In genomic region chr20:57225830-57226229, GRCh38 we compare ENCODE assay signal across 32 cellular contexts. TPM values are rescaled to one million over a fixed set of nuclear protein-coding genes. Genes with fewer than 3 reads are reported as not detected.
"Had no signal": no experiment of that assay in that cellular context is flagged by ENCODE, and none has a peak within 500 bp of the region (broad histone marks: within the 10 kb centered on the region; RNA-seq: fewer than 3 reads in every experiment).

No MANE protein-coding gene starts in this region.

- H2AFZ ChIP-seq: parathyroid adenoma had no signal

- H3K4me1 Mint-ChIP-seq: naive B cell; naive thymus-derived CD8-positive, alpha-beta T cell; stimulated activated memory B cell treated with anti-CD40 and anti-IgM and Interleukin-4, amounts not matched to agents 10 μg/mL and 1 μg/mL and 100 μg/mL, for 72 hours; stimulated activated naive CD8-positive, alpha-beta T cell treated with anti-CD3 and anti-CD28 coated beads, Interleukin-15, amount 100 ng/mL, for 72 hours had no signal

- H3K27ac ChIP-seq: ovary, parathyroid adenoma, psoas muscle, right lobe of liver, skin epidermis, spleen, suprapubic skin, testis, tibial nerve, upper lobe of left lung, vagina had no signal

- H3K9ac ChIP-seq: parathyroid adenoma had no signal

- H3K9me3 Mint-ChIP-seq: naive B cell; naive thymus-derived CD8-positive, alpha-beta T cell; natural killer cell treated with Interleukin-12 subunit alpha and Interleukin-12 subunit beta and Interleukin-15 and Interleukin-18, amount 100 ng/mL, for 72 hours; nephron progenitor cell; neural crest cell; stimulated activated memory B cell treated with anti-CD40 and anti-IgM and Interleukin-4, amounts not matched to agents 10 μg/mL and 1 μg/mL and 100 μg/mL, for 72 hours; stimulated activated naive CD8-positive, alpha-beta T cell treated with anti-CD3 and anti-CD28 coated beads, Interleukin-15, amount 100 ng/mL, for 72 hours had no signal

- H3K27ac Mint-ChIP-seq: naive B cell; naive thymus-derived CD8-positive, alpha-beta T cell; natural killer cell treated with Interleukin-12 subunit alpha and Interleukin-12 subunit beta and Interleukin-15 and Interleukin-18, amount 100 ng/mL, for 72 hours; nephron progenitor cell; progenitor cell of endocrine pancreas; stimulated activated memory B cell treated with anti-CD40 and anti-IgM and Interleukin-4, amounts not matched to agents 10 μg/mL and 1 μg/mL and 100 μg/mL, for 72 hours; stimulated activated naive CD8-positive, alpha-beta T cell treated with anti-CD3 and anti-CD28 coated beads, Interleukin-15, amount 100 ng/mL, for 72 hours had no signal

- H3K36me3 ChIP-seq: ovary, right lobe of liver, spleen, suprapubic skin, tibial nerve, upper lobe of left lung, vagina had no signal

- H3K4me3 ChIP-seq: ovary, psoas muscle, right lobe of liver, skin epidermis, smooth muscle cell, spleen, suprapubic skin, testis, tibial nerve, upper lobe of left lung, vagina had no signal

- H3K4me3 Mint-ChIP-seq: naive B cell; naive thymus-derived CD8-positive, alpha-beta T cell; natural killer cell treated with Interleukin-12 subunit alpha and Interleukin-12 subunit beta and Interleukin-15 and Interleukin-18, amount 100 ng/mL, for 72 hours; nephron progenitor cell; neural crest cell; stimulated activated memory B cell treated with anti-CD40 and anti-IgM and Interleukin-4, amounts not matched to agents 10 μg/mL and 1 μg/mL and 100 μg/mL, for 72 hours; stimulated activated naive CD8-positive, alpha-beta T cell treated with anti-CD3 and anti-CD28 coated beads, Interleukin-15, amount 100 ng/mL, for 72 hours had no signal

- H3K4me1 ChIP-seq: parathyroid adenoma, psoas muscle, right lobe of liver, upper lobe of left lung had no signal

- H3K9me3 ChIP-seq: ovary, psoas muscle, right lobe of liver, spleen, suprapubic skin, testis, tibial nerve, upper lobe of left lung, vagina had no signal

- DNase-seq: naive B cell; naive thymus-derived CD8-positive, alpha-beta T cell; nephron progenitor cell; occipital lobe; ovary; psoas muscle; right cardiac atrium; right lobe of liver; spleen; stimulated activated CD4-positive, alpha-beta T cell treated with anti-CD3 and anti-CD28 coated beads, Interleukin-12 subunit alpha, Interleukin-12 subunit beta, amount 100 ng/mL, for 4 hours; stimulated activated CD4-positive, alpha-beta T cell treated with anti-CD3 and anti-CD28 coated beads, Interleukin-1b, Interleukin-23, amount 100 ng/mL, for 48 hours; stimulated activated CD4-positive, alpha-beta T cell treated with anti-CD3 and anti-CD28 coated beads, Interleukin-4, amount 100 ng/mL, for 1 hour; stimulated activated CD4-positive, alpha-beta T cell treated with anti-CD3 and anti-CD28 coated beads, Interleukin-4, amount 100 ng/mL, for 4 hours; stimulated activated CD8-positive, alpha-beta memory T cell treated with anti-CD3 and anti-CD28 coated beads, Interleukin-4, amount 100 ng/mL, for 48 hours; stimulated activated naive CD4-positive, alpha-beta T cell; stimulated activated naive CD8-positive, alpha-beta T cell treated with anti-CD3 and anti-CD28 coated beads, Interleukin-15, amount 100 ng/mL, for 72 hours; stimulated activated naive CD8-positive, alpha-beta T cell treated with anti-CD3 and anti-CD28 coated beads, Interleukin-15, Interleukin-2, amounts not matched to agents 100 U/mL and 50 U/mL, for 24 hours; substantia nigra; testis; trophoblast cell had no signal

- ATAC-seq: naive thymus-derived CD8-positive, alpha-beta T cell; natural killer cell treated with Interleukin-12 subunit alpha and Interleukin-12 subunit beta and Interleukin-15 and Interleukin-18, amount 100 ng/mL, for 72 hours; psoas muscle; right cardiac atrium; stimulated activated memory B cell treated with anti-CD40 and anti-IgM and Interleukin-4, amounts not matched to agents 10 μg/mL and 1 μg/mL and 100 μg/mL, for 72 hours; stimulated activated naive CD8-positive, alpha-beta T cell treated with anti-CD3 and anti-CD28 coated beads, Interleukin-15, amount 100 ng/mL, for 72 hours; stimulated activated naive CD8-positive, alpha-beta T cell treated with anti-CD3 and anti-CD28 coated beads, Interleukin-15, Interleukin-2, amounts not matched to agents 100 U/mL and 50 U/mL, for 24 hours had no signal

- H3K27me3 Mint-ChIP-seq: progenitor cell of endocrine pancreas had no signal

- H3K27me3 ChIP-seq: ovary, right lobe of liver, suprapubic skin, testis, tibial nerve, upper lobe of left lung, vagina had no signal

- H3K36me3 Mint-ChIP-seq: naive B cell; naive thymus-derived CD8-positive, alpha-beta T cell; natural killer cell treated with Interleukin-12 subunit alpha and Interleukin-12 subunit beta and Interleukin-15 and Interleukin-18, amount 100 ng/mL, for 72 hours; stimulated activated memory B cell treated with anti-CD40 and anti-IgM and Interleukin-4, amounts not matched to agents 10 μg/mL and 1 μg/mL and 100 μg/mL, for 72 hours had no signal

- H3K79me2 ChIP-seq: parathyroid adenoma had no signal

RNA-seq across cellular contexts. Expression of gene BMP7, which starts 40.6 kb away (rescaled TPM):
- total RNA-seq: naive thymus-derived CD8-positive, alpha-beta T cell; natural killer cell treated with Interleukin-12 subunit alpha and Interleukin-12 subunit beta and Interleukin-15 and Interleukin-18, amount 100 ng/mL, for 72 hours; osteoblast; psoas muscle; right lobe of liver had no signal
- polyA plus RNA-seq: naive thymus-derived CD8-positive, alpha-beta T cell had no signal
